8 cellular contexts compared by ENCODE assay signal in the genomic region with DNA sequence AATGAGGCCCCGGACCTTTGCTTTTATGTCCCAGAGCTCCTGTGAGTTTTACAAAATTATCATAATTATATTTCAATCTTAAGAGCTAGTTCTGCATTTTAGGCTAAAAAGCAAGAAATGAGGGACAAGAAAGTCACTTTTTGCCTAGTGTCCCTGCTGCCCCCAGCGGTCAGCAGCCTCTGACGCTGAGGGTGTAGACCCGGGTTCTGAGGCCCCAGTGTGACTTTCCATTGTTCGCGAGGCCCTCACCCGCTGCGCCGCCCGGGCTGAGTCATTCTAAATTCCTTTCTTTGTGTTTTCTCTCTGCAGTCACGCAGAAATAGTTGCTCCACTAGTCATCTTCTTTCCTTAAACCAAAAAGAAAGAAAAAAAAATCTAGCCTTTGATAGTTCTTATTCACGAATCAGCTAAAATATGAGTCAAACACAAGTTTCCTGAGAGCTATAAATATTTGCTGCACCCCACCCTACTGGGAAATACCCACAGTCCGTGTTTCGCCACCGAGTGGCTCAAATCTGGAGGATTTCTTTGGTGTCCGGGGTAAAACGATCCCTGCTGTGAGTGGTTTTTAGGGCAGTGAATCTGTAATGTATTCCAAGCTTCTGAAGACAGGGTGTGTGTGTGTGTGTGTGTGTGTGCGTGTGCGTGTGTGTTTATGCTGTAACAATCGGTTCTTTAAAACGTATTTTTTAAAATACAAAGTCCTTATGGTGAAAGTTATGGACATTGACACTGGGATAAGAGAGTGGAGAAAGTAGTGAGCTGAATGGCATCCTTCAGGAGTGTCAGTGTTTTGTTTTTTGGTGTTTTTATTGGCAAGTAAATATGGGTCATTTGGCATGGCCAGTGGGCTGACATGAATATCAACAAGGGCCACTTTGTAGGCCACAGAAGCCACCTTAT. TPM values are rescaled to one million over a fixed set of nuclear protein-coding genes. Genes with fewer than 3 reads are reported as not detected.
A peak's percentile ranks its signal among the peaks of the same experiment; 100 is the strongest.
DNase-seq lines count a peak whose midpoint lies in the region; ATAC-seq, FAIRE-seq and TF ChIP-seq lines count a peak whose summit lies in the region.

No MANE protein-coding gene starts in this region.

- peak overlapping the region; percentile 70 to 90 (median 84) for H3K4me3 Mint-ChIP-seq in CD4-positive, alpha-beta memory T cell

- POLR2A ChIA-PET in CD4-positive, alpha-beta memory T cell (lab: Charles Lee; ENCODE audit: partially characterized antibody): interaction anchor here (0.7 to 2.6 kb wide), 14 partner anchors 9 to 130 kb away, joined by 3 to 98 read pairs (median 4); a partner anchor contains a TSS
- POLR2A ChIA-PET in GM12878 (lab: Charles Lee): interaction anchor here (0.6 to 3.2 kb wide), 17 partner anchors 11 to 119 kb away, joined by 3 to 39 read pairs (median 5); a partner anchor contains a TSS

- RAD21 ChIA-PET in GM12878 (lab: Charles Lee; ENCODE audit: unreplicated experiment): interaction anchor here (0.8 to 2.7 kb wide), 18 partner anchors 11 to 130 kb away, joined by 3 to 24 read pairs (median 6); a partner anchor contains a TSS

- no peaks in the 10 kb centered on the region for H3K9me3 ChIP-seq in CD4-positive, alpha-beta memory T cell (ENCODE audit: control insufficient read depth in 1 of 2, low read length in 2 of 2)
- no peaks in the 10 kb centered on the region for H3K9me3 ChIP-seq in GM12878 (replicated peaks; ENCODE audit: control insufficient read depth, insufficient read depth, low read length)
- no peaks in the 10 kb centered on the region for H3K9me3 ChIP-seq in iPS-18a (ENCODE audit: control insufficient read depth, low read depth, low read length)
- no peaks in the 10 kb centered on the region for H3K9me3 ChIP-seq in skeletal muscle satellite cell (replicated peaks; ENCODE audit: low read length)

- ATAC-seq in GM12878: peak; percentile 92

- in situ Hi-C loops in GM12878 (cut with MboI): no loop called here

- SMC1A ChIA-PET in GM12878 (lab: Charles Lee; ENCODE audit: uncharacterized antibody, unreplicated experiment): interaction anchor here (0.6 to 4.8 kb wide), 19 partner anchors 9 to 156 kb away, joined by 3 to 43 read pairs (median 4); a partner anchor contains a TSS

- H3K4me2 ChIP-seq in GM12878 (ENCODE audit: control insufficient read depth, insufficient read depth): peak overlapping the region; percentile 83
- peak overlapping the region; percentile 79 for H3K4me2 ChIP-seq in skeletal muscle satellite cell (ENCODE audit: low read length)

- H3K4me1 Mint-ChIP-seq in CD4-positive, alpha-beta memory T cell: peaks cover 11 to 33% (median 20%) of the 10 kb centered on the region in 4 donors

- TF ChIP-seq CTCF in GM20000 (IDR thresholded peaks at IDR 0.05; ENCODE audit: extremely low read depth, missing control alignments) (peak; percentile 44), GM12878 (IDR thresholded peaks at IDR 0.05 in 2 of 3, conservative IDR thresholded peaks at IDR 0.05 in 1 of 3; ENCODE audit: control insufficient read depth in 2 of 3, extremely low read depth in 1 of 3, insufficient read depth in 1 of 3, low read depth in 3 of 3, low read length in 3 of 3) (peak; percentile 42 to 53 (median 46); a peak in 5 of 6 replicates)

- H3K36me3 Mint-ChIP-seq in CD4-positive, alpha-beta memory T cell: peaks cover 0 to 3% of the 10 kb centered on the region in 2 donors

- no peak for TF ChIP-seq EP300 in GM12878 (IDR thresholded peaks at IDR 0.05; ENCODE audit: borderline replicate concordance in 1 of 2, control insufficient read depth in 1 of 2, low read depth in 2 of 2, low read length in 2 of 2)

- peak; percentile 64 for FAIRE-seq in GM12878 (lab: Jason Lieb, UNC)

- H3K27ac ChIP-seq in CD4-positive, alpha-beta memory T cell (ENCODE audit: low read depth, low read length): peak overlapping the region; percentile 54
- peak overlapping the region; percentile 96 for H3K27ac ChIP-seq in GM12878 (ENCODE audit: control insufficient read depth, insufficient read depth)
- peak overlapping the region; percentile 99 for H3K27ac ChIP-seq in iPS-18a (ENCODE audit: low read length)

- TF ChIP-seq RAD21 in GM12878 (IDR thresholded peaks at IDR 0.05; ENCODE audit: insufficient read depth, low read depth, low read length): 0 out of 2 replicates have a peak, but pooled peaks have one; percentile 36

- H4K20me1 ChIP-seq in GM12878 (ENCODE audit: control insufficient read depth, insufficient read depth): no peaks in the 10 kb centered on the region

- H3K4me1 ChIP-seq in CD4-positive, alpha-beta memory T cell (ENCODE audit: insufficient read depth, low read length): peaks cover 29% of the 10 kb centered on the region
- peaks cover 20% of the 10 kb centered on the region for H3K4me1 ChIP-seq in GM12878 (ENCODE audit: control insufficient read depth, insufficient read depth, low read length)
- peaks cover 40% of the 10 kb centered on the region for H3K4me1 ChIP-seq in iPS-18a (ENCODE audit: control insufficient read depth, low read depth, low read length)
- H3K4me1 ChIP-seq in skeletal muscle satellite cell (ENCODE audit: control insufficient read depth, insufficient read depth, low read length): peaks cover 33% of the 10 kb centered on the region

- H3K27me3 ChIP-seq in CD4-positive, alpha-beta memory T cell (ENCODE audit: insufficient read depth, low read length): no peaks in the 10 kb centered on the region
- H3K27me3 ChIP-seq in GM12878 (replicated peaks in 1 of 2; ENCODE audit: control insufficient read depth in 2 of 2, insufficient read depth in 2 of 2, low read length in 1 of 2): no peaks in the 10 kb centered on the region
- no peaks in the 10 kb centered on the region for H3K27me3 ChIP-seq in iPS-18a (ENCODE audit: control insufficient read depth, insufficient read depth, low read length)
- H3K27me3 ChIP-seq in skeletal muscle satellite cell (ENCODE audit: control insufficient read depth, insufficient read depth, low read length): no peaks in the 10 kb centered on the region

- H3K79me2 ChIP-seq in GM12878 (ENCODE audit: control insufficient read depth, insufficient read depth, low read length): no peaks in the 10 kb centered on the region

- peak overlapping the region; percentile 95 for H2AFZ ChIP-seq in GM12878 (ENCODE audit: control insufficient read depth, low read depth, low read length)

- H3K27ac Mint-ChIP-seq in CD4-positive, alpha-beta memory T cell: peak overlapping the region; percentile 92 to 98 (median 97)

- peak; percentile 43 to 81 (median 47) for DNase-seq in CD4-positive, alpha-beta memory T cell
- DNase-seq in GM20000 (ENCODE audit: low spot score) (peak; percentile 70), HS-27A (ENCODE audit: low read depth) (peak; percentile 86), T1000 (lab: John Stamatoyannopoulos, UW) (peak; percentile 89), GM12878 (ENCODE audit: low read depth, low spot score) (peak; percentile 61), NCI-H1048 (lab: John Stamatoyannopoulos, UW) (no peak)

- no peaks in the 10 kb centered on the region for H3K27me3 Mint-ChIP-seq in CD4-positive, alpha-beta memory T cell

- H3K36me3 ChIP-seq in CD4-positive, alpha-beta memory T cell (ENCODE audit: insufficient read depth, low read length): no peaks in the 10 kb centered on the region
- H3K36me3 ChIP-seq in GM12878 (ENCODE audit: control insufficient read depth in 2 of 2, insufficient read depth in 2 of 2, low read length in 1 of 2): no peaks in the 10 kb centered on the region
- no peaks in the 10 kb centered on the region for H3K36me3 ChIP-seq in iPS-18a (ENCODE audit: control insufficient read depth, low read depth, low read length)
- no peaks in the 10 kb centered on the region for H3K36me3 ChIP-seq in skeletal muscle satellite cell (ENCODE audit: insufficient read depth, low read length)

- CTCF ChIA-PET in CD4-positive, alpha-beta memory T cell (lab: Charles Lee; ENCODE audit: partially characterized antibody): interaction anchor here (0.5 to 2.6 kb wide), 14 partner anchors 9 to 118 kb away, joined by 3 to 15 read pairs (median 3); a partner anchor contains a TSS
- CTCF ChIA-PET in GM12878 (lab: Yijun Ruan, JAX): interaction anchor here (0.7 to 2.6 kb wide), 21 partner anchors 9 to 294 kb away, joined by 3 to 18 read pairs (median 3); a partner anchor contains a TSS

- H3K9me3 Mint-ChIP-seq in CD4-positive, alpha-beta memory T cell: peaks cover 0 to 9% (median 4%) of the 10 kb centered on the region in 8 donors

- TF ChIP-seq POLR2A in GM12878 (IDR thresholded peaks at IDR 0.05; ENCODE audit: low read depth, low read length): peak; percentile 71

- intact Hi-C loops in CD4-positive, alpha-beta memory T cell (cut with micrococcal nuclease): loop anchor here (1.0 kb wide), 1 partner anchor 59 kb away; a partner anchor contains a TSS
- intact Hi-C loops in GM12878 (cut with micrococcal nuclease; ENCODE audit: unreplicated experiment): loop anchor here (1.0 to 5.0 kb wide), 3 partner anchors 19 to 72 kb away; a partner anchor contains a TSS

- peak overlapping the region in 1 of 2 donors; percentile 12 for H3K4me3 ChIP-seq in CD4-positive, alpha-beta memory T cell (ENCODE audit: low read length in 2 of 2)
- peak overlapping the region; percentile 34; the same call in 1 of the 2 replicates for H3K4me3 ChIP-seq in GM12878
- H3K4me3 ChIP-seq in iPS-18a (ENCODE audit: low read length): peak overlapping the region; percentile 50
- H3K4me3 ChIP-seq in skeletal muscle satellite cell (ENCODE audit: low read length): peak overlapping the region; percentile 47

- under 1% methylated on average over 21 of the region's 21 CpGs for WGBS in GM12878 (ENCODE audit: insufficient coverage, insufficient replicate concordance, low lambda C conversion rate, missing lambda C conversion rate)

- H3K9ac ChIP-seq in GM12878 (ENCODE audit: control insufficient read depth, insufficient read depth, low read length) (peak overlapping the region; percentile 86), iPS-18a (ENCODE audit: low read length) (peak overlapping the region; percentile 88), skeletal muscle satellite cell (ENCODE audit: low read depth, low read length) (peak overlapping the region; percentile 88)

- BruUV-seq in GM12878 (replicated peaks; lab: Mats Ljungman, UMichigan): TSS peak; percentile 99

RNA-seq across cellular contexts. Expression of a gene that starts 59.7 kb away (rescaled TPM):
- total RNA-seq in CD4-positive, alpha-beta memory T cell: over 10,000 TPM; 15,632 to 16,691 TPM
- over 10,000 TPM; 10,358 to 12,185 TPM for polyA plus RNA-seq in CD4-positive, alpha-beta memory T cell
- 2,824 and 2,968 TPM in 2 replicates for total RNA-seq in GM12878 (2013; cell fraction: nucleolus; rRNA removed)
- 14,131 and 16,902 TPM in 2 replicates for total RNA-seq in GM12878 (2014; rRNA removed)
- total RNA-seq in GM12878 (2014; rRNA removed; fragmentation: Illumina TruSeq; extraction: Trizol): 17,468 and 18,090 TPM in 2 replicates
- 14,684 and 15,216 TPM in 2 replicates for total RNA-seq in GM12878 (2021)
- 27,080 TPM for polyA plus RNA-seq in GM12878 (2011; ENCODE audit: low read depth)
- polyA plus RNA-seq in GM12878 (2011; rRNA removed): 17,795 and 20,374 TPM in 2 replicates
- 14,330 and 16,559 TPM in 2 replicates for polyA plus RNA-seq in GM12878 (2011; cell fraction: cytosol; rRNA removed)
- 5,187 and 6,059 TPM in 2 replicates for polyA plus RNA-seq in GM12878 (2011; cell fraction: nucleus; rRNA removed)
- polyA plus RNA-seq in GM12878 (2012): 16,010 and 19,176 TPM in 2 replicates
- 16,201 and 18,845 TPM in 2 replicates for polyA plus RNA-seq in GM12878 (2014; fragmentation: Illumina TruSeq; extraction: Trizol)
- over 10,000 TPM in 1 of 2 experiments, 1,000 to 10,000 TPM in 1; 8,305 to 13,725 TPM for polyA plus RNA-seq in GM12878 (2014; fragmentation: Nextera tagmentation; extraction: Ambion mirVana)
- polyA plus RNA-seq in GM12878 (2014; rRNA removed): 12,347 and 14,133 TPM in 2 replicates
- polyA plus RNA-seq in GM12878 (2016; fragmentation: Nextera tagmentation; extraction: Ambion mirVana): 1,000 to 10,000 TPM; 4,214 to 4,415 TPM
- 12,533 and 15,137 TPM in 2 replicates for polyA minus RNA-seq in GM12878 (2011; rRNA and poly(A)+ RNA removed)
- 4,012 and 4,567 TPM in 2 replicates for polyA minus RNA-seq in GM12878 (2011; cell fraction: cytosol; rRNA and poly(A)+ RNA removed)
- polyA minus RNA-seq in GM12878 (2011; cell fraction: nucleus; rRNA and poly(A)+ RNA removed): 1,103 and 1,176 TPM in 2 replicates
- 14,246 and 14,975 TPM in 2 replicates for total RNA-seq in skeletal muscle satellite cell (2012; rRNA removed)
